ENCODE assay signal across 8 cellular contexts in the genomic region with DNA sequence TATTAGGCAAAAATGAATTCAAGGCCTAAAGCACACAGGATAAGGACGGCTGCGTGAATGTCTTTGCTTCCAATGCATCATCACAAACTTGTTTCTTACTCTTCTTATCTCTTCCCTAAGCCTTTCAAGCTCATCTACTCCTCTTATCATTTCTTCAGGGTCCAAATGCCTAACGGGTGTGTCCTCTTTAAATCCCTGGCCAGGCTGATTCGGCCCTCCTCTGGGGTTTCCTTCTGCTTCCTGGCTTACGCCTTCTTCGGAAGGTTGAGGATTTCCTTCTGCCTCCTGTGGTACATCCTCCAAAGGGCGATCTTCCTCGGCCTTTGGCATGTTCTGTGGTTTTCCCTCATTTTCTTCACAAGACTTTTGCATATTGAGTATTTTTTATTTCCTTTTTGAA. TPM values are rescaled to one million over a fixed set of nuclear protein-coding genes. Genes with fewer than 3 reads are reported as not detected.
A peak's percentile ranks its signal among the peaks of the same experiment; 100 is the strongest.
DNase-seq lines count a peak whose midpoint lies in the region; ATAC-seq, FAIRE-seq and TF ChIP-seq lines count a peak whose summit lies in the region.

No MANE protein-coding gene starts in this region.

- H3K36me3 Mint-ChIP-seq in activated T-cell treated with anti-CD3 and anti-CD28 coated beads, Interleukin-2, amount 50 U/mL, for 72 hours (ENCODE audit: insufficient read depth in 2 of 2): peaks cover 5 to 7% of the 10 kb centered on the region in 2 donors

- FAIRE-seq in urothelium cell line (lab: Jason Lieb, UNC): no peak

- no peak for DNase-seq in activated T-cell treated with anti-CD3 and anti-CD28 coated beads, Interleukin-2, amount 50 U/mL, for 72 hours
- no peak for DNase-seq in activated T-cell treated with anti-CD3 and anti-CD28 coated beads, Interleukin-2, amount 50 U/mL, for 48 hours
- peak; percentile 19 to 20 for DNase-seq in cardiac fibroblast (ENCODE audit: low read depth in 2 of 2)
- DNase-seq in medulla oblongata (ENCODE audit: extremely low spot score): peak; percentile 24
- peak; percentile 12 for DNase-seq in urothelium cell line (ENCODE audit: low spot score)
- no peak for DNase-seq in NCI-H1092 treated with DMSO at 0.1 percent for 48 hours (lab: John Stamatoyannopoulos, UW)
- no peak for DNase-seq in occipital lobe (lab: John Stamatoyannopoulos, UW)
- DNase-seq in NK-92 treated with Interleukin-12 subunit alpha and Interleukin-12 subunit beta, amount 100 ng/mL, for 24 hours (lab: John Stamatoyannopoulos, UW): no peak

- no peak for ATAC-seq in activated T-cell treated with anti-CD3 and anti-CD28 coated beads, Interleukin-2, amount 50 U/mL, for 72 hours (replicated peaks in 1 of 2)

- peaks cover 40% of the 10 kb centered on the region for H3K27me3 Mint-ChIP-seq in activated T-cell treated with anti-CD3 and anti-CD28 coated beads, Interleukin-2, amount 50 U/mL, for 72 hours (ENCODE audit: low read depth)

- peaks cover 18% of the 10 kb centered on the region for H3K4me1 Mint-ChIP-seq in activated T-cell treated with anti-CD3 and anti-CD28 coated beads, Interleukin-2, amount 50 U/mL, for 72 hours (ENCODE audit: low read depth)

- peak overlapping the region; percentile 97 to 98 for H3K4me3 Mint-ChIP-seq in activated T-cell treated with anti-CD3 and anti-CD28 coated beads, Interleukin-2, amount 50 U/mL, for 72 hours

- no peaks in the 10 kb centered on the region for H3K9me3 Mint-ChIP-seq in activated T-cell treated with anti-CD3 and anti-CD28 coated beads, Interleukin-2, amount 50 U/mL, for 72 hours

- TF ChIP-seq CTCF in cardiac fibroblast (IDR thresholded peaks at IDR 0.05; ENCODE audit: low read depth, low read length): no peak

- H3K4me3 ChIP-seq in cardiac fibroblast (replicated peaks in 1 of 2; ENCODE audit: low read depth in 2 of 2, low read length in 2 of 2): peak overlapping the region; percentile 60 to 72

- H3K27ac Mint-ChIP-seq in activated T-cell treated with anti-CD3 and anti-CD28 coated beads, Interleukin-2, amount 50 U/mL, for 72 hours: peak overlapping the region; percentile 94

RNA-seq across cellular contexts. Expression of a gene that starts 1.3 kb away (rescaled TPM):
- 10 to 100 TPM; 30.9 to 31.9 TPM for total RNA-seq in activated T-cell treated with anti-CD3 and anti-CD28 coated beads, Interleukin-2, amount 50 U/mL, for 72 hours
- 99.8 TPM for total RNA-seq in occipital lobe

RNA-seq across cellular contexts. Expression of a gene that starts 22.9 kb away (rescaled TPM):
- not detected for total RNA-seq in activated T-cell treated with anti-CD3 and anti-CD28 coated beads, Interleukin-2, amount 50 U/mL, for 72 hours
- 7.2 TPM for total RNA-seq in occipital lobe

RNA-seq across cellular contexts. Expression of a gene that starts 38.7 kb away (rescaled TPM):
- 10 to 100 TPM; 22.6 to 25.0 TPM for total RNA-seq in activated T-cell treated with anti-CD3 and anti-CD28 coated beads, Interleukin-2, amount 50 U/mL, for 72 hours
- 98.1 TPM for total RNA-seq in occipital lobe

RNA-seq across cellular contexts. Expression of a gene that starts 57.2 kb away (rescaled TPM):
- 10 to 100 TPM; 36.7 to 45.6 TPM for total RNA-seq in activated T-cell treated with anti-CD3 and anti-CD28 coated beads, Interleukin-2, amount 50 U/mL, for 72 hours
- 101 TPM for total RNA-seq in occipital lobe

Comparison
In these comparisons a context has a peak if more than half of its experiments do, and no peak if none do; other contexts are left out.
1. DNase-seq: peak in cardiac fibroblast (2 of 2), medulla oblongata (single experiment) and urothelium cell line (single experiment); none in activated T-cell treated with anti-CD3 and anti-CD28 coated beads, Interleukin-2, amount 50 U/mL, for 72 hours (0 of 2), activated T-cell treated with anti-CD3 and anti-CD28 coated beads, Interleukin-2, amount 50 U/mL, for 48 hours (0 of 2), NCI-H1092 treated with DMSO at 0.1 percent for 48 hours (single experiment), occipital lobe (single experiment) and NK-92 treated with Interleukin-12 subunit alpha and Interleukin-12 subunit beta, amount 100 ng/mL, for 24 hours (single experiment).